ENCODE assay signal across 8 cellular contexts in the genomic region with DNA sequence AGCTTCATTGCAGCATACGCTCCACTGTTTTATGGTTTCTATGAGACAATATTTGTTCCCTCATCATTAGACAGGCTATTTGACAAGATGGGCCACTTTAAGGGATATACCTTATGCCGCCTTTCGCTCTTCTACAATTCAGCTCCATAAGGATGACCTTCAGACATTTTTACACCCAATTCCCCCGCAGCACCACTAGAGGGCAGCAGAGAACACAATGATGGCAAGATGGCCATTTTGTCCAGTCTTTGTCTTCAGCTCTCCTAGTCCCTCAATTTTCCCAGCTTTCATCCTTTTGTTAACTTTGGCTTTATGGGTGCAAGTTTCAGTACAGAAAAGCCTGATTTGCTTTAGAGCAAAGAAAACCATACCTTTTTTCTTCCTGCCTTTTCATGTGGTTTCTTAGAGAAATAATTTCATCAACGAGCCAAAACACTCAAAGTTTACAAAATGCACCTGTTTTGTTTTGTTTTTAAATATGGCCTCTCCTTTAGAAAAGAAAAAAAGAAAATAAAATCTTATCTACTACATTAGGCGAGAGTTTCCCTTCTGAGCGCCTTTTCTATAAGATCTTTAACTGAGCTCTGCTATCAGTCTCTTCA.
A peak's percentile ranks its signal among the peaks of the same experiment; 100 is the strongest.
DNase-seq lines count a peak whose midpoint lies in the region; ATAC-seq and TF ChIP-seq lines count a peak whose summit lies in the region.

No MANE protein-coding gene starts in this region.

- in situ Hi-C loops in brain microvascular endothelial cell (cut with HindIII; ENCODE audit: low pct_ligation_motif_present, low sequenced_read_pairs), result no loop called here

- H3K27ac Mint-ChIP-seq in T-helper 17 cell, result no peak overlapping the region

- H3K4me1 Mint-ChIP-seq in T-helper 17 cell, result no peaks in the 10 kb centered on the region

- H3K4me3 Mint-ChIP-seq in T-helper 17 cell, result no peak overlapping the region

- DNase-seq in C1 segment of cervical spinal cord (lab: John Stamatoyannopoulos, UW) (peak in 13 of 14 donors; percentile 0 to 69 (median 30)), GM20000 (ENCODE audit: low spot score) (peak; percentile 61), NCI-H1694 (lab: John Stamatoyannopoulos, UW) (peak; percentile 68), T-helper 17 cell (peak; percentile 10 to 13 (median 12)), brain microvascular endothelial cell (peak; percentile 64), iris pigment epithelial cell (ENCODE audit: low read depth) (peak; percentile 59)
- peak; percentile 57 for DNase-seq in stimulated activated CD4-positive, alpha-beta T cell treated with anti-CD3 and anti-CD28 coated beads, Interleukin-15, amount 100 ng/mL, for 24 hours

- H3K9me3 ChIP-seq in T-helper 17 cell (ENCODE audit: control insufficient read depth, low read length, poor library complexity, severe bottlenecking), result no peaks in the 10 kb centered on the region

- H3K27ac ChIP-seq in brain microvascular endothelial cell, result no peak overlapping the region

- H3K36me3 Mint-ChIP-seq in T-helper 17 cell (ENCODE audit: low read depth), result no peaks in the 10 kb centered on the region

- no peak overlapping the region for H3K4me3 ChIP-seq in brain microvascular endothelial cell (ENCODE audit: low read depth, low read length)

- TF ChIP-seq CTCF in GM20000 (IDR thresholded peaks at IDR 0.05; ENCODE audit: extremely low read depth, missing control alignments), result peak; percentile 90
- TF ChIP-seq CTCF in brain microvascular endothelial cell (IDR thresholded peaks at IDR 0.05; ENCODE audit: low read depth, low read length, missing control alignments), result peak; percentile 93

- H3K27me3 Mint-ChIP-seq in T-helper 17 cell, result no peaks in the 10 kb centered on the region

- ATAC-seq in T-helper 17 cell, result peak; percentile 60
- ATAC-seq in HG02610 (IDR thresholded peaks at IDR 0.05; ENCODE audit: unreplicated experiment), result no peak

- no peaks in the 10 kb centered on the region for H3K36me3 ChIP-seq in brain microvascular endothelial cell (replicated peaks)

- no peaks in the 10 kb centered on the region for H3K27me3 ChIP-seq in brain microvascular endothelial cell (replicated peaks)

Comparison
In these comparisons a context has a peak if more than half of its experiments do, and no peak if none do; other contexts are left out.
1. DNase-seq: peak in every context shown above with its lines; median percentile 68 in NCI-H1694; 64 in brain microvascular endothelial cell; 61 in GM20000; 59 in iris pigment epithelial cell; 57 in stimulated activated CD4-positive, alpha-beta T cell treated with anti-CD3 and anti-CD28 coated beads, Interleukin-15, amount 100 ng/mL, for 24 hours; 30 in C1 segment of cervical spinal cord; 12 in T-helper 17 cell.